Comparison of ENCODE assay signal across 1 cellular context in the genomic region with DNA sequence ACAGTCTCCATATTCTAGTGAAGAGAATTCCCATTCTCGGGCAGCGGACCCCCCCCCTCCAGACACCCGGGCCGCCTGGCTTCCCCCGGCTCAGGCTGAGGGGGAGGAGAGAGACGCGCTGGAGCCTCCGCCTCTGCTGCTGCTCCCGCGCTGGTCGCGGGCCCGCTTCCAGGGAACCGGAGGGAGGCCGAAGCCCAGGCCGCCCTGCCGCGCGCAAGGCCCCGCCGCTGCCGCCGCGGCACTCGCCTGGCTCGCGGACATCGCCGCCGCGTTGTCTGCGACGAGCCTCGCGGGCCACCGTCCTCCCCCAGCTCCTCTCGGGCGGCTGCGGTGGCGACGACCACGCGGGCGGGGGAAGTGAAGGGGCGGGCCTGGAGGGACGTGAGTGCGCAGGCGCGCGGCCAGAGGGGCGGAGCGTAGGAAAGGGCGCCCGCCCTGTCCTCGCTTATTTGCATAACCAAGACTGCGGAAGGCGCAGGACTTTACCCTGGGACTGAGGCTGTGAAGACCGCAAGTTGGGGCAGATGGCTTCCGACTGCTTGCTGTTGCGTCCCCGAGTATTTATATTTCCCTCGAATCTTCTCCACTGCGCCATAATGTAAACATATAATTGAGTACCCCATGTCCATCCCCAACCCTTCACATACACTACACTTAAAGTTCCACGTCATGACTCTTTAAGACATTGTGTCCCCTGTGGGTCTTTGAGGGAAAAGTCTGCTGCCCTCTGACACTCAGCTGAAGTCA.
TF ChIP-seq lines count a peak whose summit lies in the region.

A gene with protein sequence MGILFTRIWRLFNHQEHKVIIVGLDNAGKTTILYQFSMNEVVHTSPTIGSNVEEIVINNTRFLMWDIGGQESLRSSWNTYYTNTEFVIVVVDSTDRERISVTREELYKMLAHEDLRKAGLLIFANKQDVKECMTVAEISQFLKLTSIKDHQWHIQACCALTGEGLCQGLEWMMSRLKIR (minus strand): TSS at position 279 of the 747 bp plus-strand sequence. CDS start 245 bp downstream, at position 34.

TF ChIP-seq in H1, 55 proteins besides CTCF, POLR2A, EP300 and RAD21:
- TF ChIP-seq RBBP5 (IDR thresholded peaks at IDR 0.05; ENCODE audit: borderline replicate concordance, low read depth, low read length) (peak; percentile 54; the same call in 1 of the 2 replicates), JUN (IDR thresholded peaks at IDR 0.05; ENCODE audit: low read depth, low read length) (no peak), CTBP2 (IDR thresholded peaks at IDR 0.05; ENCODE audit: borderline replicate concordance, insufficient read depth, insufficient read length, low read length) (no peak), POLR2AphosphoS5 (IDR thresholded peaks at IDR 0.05; ENCODE audit: low read depth, low read length) (peak; percentile 82), KDM4A (IDR thresholded peaks at IDR 0.05; ENCODE audit: low read depth, low read length, severe bottlenecking) (peak; percentile 96), GABPA (IDR thresholded peaks at IDR 0.05; ENCODE audit: borderline replicate concordance, insufficient read depth, low read length) (no peak), SRF (IDR thresholded peaks at IDR 0.05; ENCODE audit: low read depth, low read length) (no peak), RNF2 (IDR thresholded peaks at IDR 0.05; ENCODE audit: borderline replicate concordance, low read depth, low read length, missing control alignments, poor library complexity, severe bottlenecking) (no peak), TAF1 (IDR thresholded peaks at IDR 0.05; ENCODE audit: low read depth, low read length) (peak; percentile 86), SUZ12 (IDR thresholded peaks at IDR 0.05; ENCODE audit: low read length) (no peak), CBX5 (IDR thresholded peaks at IDR 0.05; ENCODE audit: low read depth, low read length) (no peak), NANOG (IDR thresholded peaks at IDR 0.05; ENCODE audit: insufficient read depth, low read depth, low read length, poor library complexity, severe bottlenecking) (no peak), CHD1 (IDR thresholded peaks at IDR 0.05; ENCODE audit: low read depth, low read length) (no peak), TAF7 (optimal IDR thresholded peaks at IDR 0.05; ENCODE audit: borderline replicate concordance, low read depth, low read length) (peak; percentile 18), EGR1 (IDR thresholded peaks at IDR 0.05; ENCODE audit: borderline replicate concordance, low read depth, low read length) (no peak), GTF2F1 (IDR thresholded peaks at IDR 0.05; ENCODE audit: borderline replicate concordance, low read depth, low read length) (peak; percentile 41; the same call in 1 of the 2 replicates), RXRA (IDR thresholded peaks at IDR 0.05; ENCODE audit: insufficient read depth, low read depth, low read length) (no peak), SIN3A (conservative IDR thresholded peaks at IDR 0.05 in 1 of 2, IDR thresholded peaks at IDR 0.05 in 1 of 2; ENCODE audit: low read depth in 1 of 2, low read length in 2 of 2) (peak in 1 of 2 experiments; percentile 58; a peak in 1 of 4 replicates), YY1 (IDR thresholded peaks at IDR 0.05; ENCODE audit: low read depth, low read length) (0 out of 2 replicates have a peak, but pooled peaks have one; percentile 4), BRCA1 (IDR thresholded peaks at IDR 0.05; ENCODE audit: low read depth, low read length) (no peak), JUND (IDR thresholded peaks at IDR 0.05; ENCODE audit: low read length) (no peak), KDM1A (IDR thresholded peaks at IDR 0.05; ENCODE audit: borderline replicate concordance, low read length) (no peak), RFX5 (IDR thresholded peaks at IDR 0.05; ENCODE audit: borderline replicate concordance, low read depth, low read length) (no peak), TEAD4 (IDR thresholded peaks at IDR 0.05; ENCODE audit: low read depth, low read length) (no peak; the same call in none of the 2 replicates), PHF8 (conservative IDR thresholded peaks at IDR 0.05; ENCODE audit: low read depth, low read length) (peak; percentile 96), SIX5 (IDR thresholded peaks at IDR 0.05; ENCODE audit: low read depth, low read length) (no peak), MAFK (IDR thresholded peaks at IDR 0.05; ENCODE audit: low read depth, low read length) (no peak), POU5F1 (IDR thresholded peaks at IDR 0.05; ENCODE audit: low read depth, low read length) (no peak), BACH1 (IDR thresholded peaks at IDR 0.05; ENCODE audit: low read length) (no peak), HDAC6 (IDR thresholded peaks at IDR 0.05; ENCODE audit: low read depth, low read length) (no peak), ASH2L (IDR thresholded peaks at IDR 0.05; ENCODE audit: low read length) (peak; percentile 98), NRF1 (IDR thresholded peaks at IDR 0.05; ENCODE audit: low read depth, low read length) (peak; percentile 77), SP4 (IDR thresholded peaks at IDR 0.05; ENCODE audit: low read length) (no peak), SP2 (IDR thresholded peaks at IDR 0.05; ENCODE audit: low read length) (no peak), CREB1 (IDR thresholded peaks at IDR 0.05) (peak; percentile 33; the same call in 1 of the 2 replicates), CBX8 (IDR thresholded peaks at IDR 0.05; ENCODE audit: borderline replicate concordance, low read depth, low read length) (no peak), EZH2 (IDR thresholded peaks at IDR 0.05; ENCODE audit: low read depth, low read length, severe bottlenecking) (no peak), BCL11A (IDR thresholded peaks at IDR 0.05; ENCODE audit: low read depth in 2 of 2, low read length in 2 of 2) (no peak), TBP (IDR thresholded peaks at IDR 0.05; ENCODE audit: low read depth, low read length) (peak; percentile 78)
- TF ChIP-seq, protein P1, sequence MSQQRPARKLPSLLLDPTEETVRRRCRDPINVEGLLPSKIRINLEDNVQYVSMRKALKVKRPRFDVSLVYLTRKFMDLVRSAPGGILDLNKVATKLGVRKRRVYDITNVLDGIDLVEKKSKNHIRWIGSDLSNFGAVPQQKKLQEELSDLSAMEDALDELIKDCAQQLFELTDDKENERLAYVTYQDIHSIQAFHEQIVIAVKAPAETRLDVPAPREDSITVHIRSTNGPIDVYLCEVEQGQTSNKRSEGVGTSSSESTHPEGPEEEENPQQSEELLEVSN (IDR thresholded peaks at IDR 0.05) = peak; percentile 45
- TF ChIP-seq, protein P2, sequence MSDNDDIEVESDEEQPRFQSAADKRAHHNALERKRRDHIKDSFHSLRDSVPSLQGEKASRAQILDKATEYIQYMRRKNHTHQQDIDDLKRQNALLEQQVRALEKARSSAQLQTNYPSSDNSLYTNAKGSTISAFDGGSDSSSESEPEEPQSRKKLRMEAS (IDR thresholded peaks at IDR 0.05) = peak; percentile 89
- TF ChIP-seq, protein P3, sequence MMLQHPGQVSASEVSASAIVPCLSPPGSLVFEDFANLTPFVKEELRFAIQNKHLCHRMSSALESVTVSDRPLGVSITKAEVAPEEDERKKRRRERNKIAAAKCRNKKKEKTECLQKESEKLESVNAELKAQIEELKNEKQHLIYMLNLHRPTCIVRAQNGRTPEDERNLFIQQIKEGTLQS (IDR thresholded peaks at IDR 0.05; ENCODE audit: insufficient read depth, low read depth, low read length) = no peak
- TF ChIP-seq, protein P4, sequence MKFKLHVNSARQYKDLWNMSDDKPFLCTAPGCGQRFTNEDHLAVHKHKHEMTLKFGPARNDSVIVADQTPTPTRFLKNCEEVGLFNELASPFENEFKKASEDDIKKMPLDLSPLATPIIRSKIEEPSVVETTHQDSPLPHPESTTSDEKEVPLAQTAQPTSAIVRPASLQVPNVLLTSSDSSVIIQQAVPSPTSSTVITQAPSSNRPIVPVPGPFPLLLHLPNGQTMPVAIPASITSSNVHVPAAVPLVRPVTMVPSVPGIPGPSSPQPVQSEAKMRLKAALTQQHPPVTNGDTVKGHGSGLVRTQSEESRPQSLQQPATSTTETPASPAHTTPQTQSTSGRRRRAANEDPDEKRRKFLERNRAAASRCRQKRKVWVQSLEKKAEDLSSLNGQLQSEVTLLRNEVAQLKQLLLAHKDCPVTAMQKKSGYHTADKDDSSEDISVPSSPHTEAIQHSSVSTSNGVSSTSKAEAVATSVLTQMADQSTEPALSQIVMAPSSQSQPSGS (IDR thresholded peaks at IDR 0.05; ENCODE audit: low read length) = no peak; the same call in 1 of the 2 replicates
- TF ChIP-seq, protein P5, sequence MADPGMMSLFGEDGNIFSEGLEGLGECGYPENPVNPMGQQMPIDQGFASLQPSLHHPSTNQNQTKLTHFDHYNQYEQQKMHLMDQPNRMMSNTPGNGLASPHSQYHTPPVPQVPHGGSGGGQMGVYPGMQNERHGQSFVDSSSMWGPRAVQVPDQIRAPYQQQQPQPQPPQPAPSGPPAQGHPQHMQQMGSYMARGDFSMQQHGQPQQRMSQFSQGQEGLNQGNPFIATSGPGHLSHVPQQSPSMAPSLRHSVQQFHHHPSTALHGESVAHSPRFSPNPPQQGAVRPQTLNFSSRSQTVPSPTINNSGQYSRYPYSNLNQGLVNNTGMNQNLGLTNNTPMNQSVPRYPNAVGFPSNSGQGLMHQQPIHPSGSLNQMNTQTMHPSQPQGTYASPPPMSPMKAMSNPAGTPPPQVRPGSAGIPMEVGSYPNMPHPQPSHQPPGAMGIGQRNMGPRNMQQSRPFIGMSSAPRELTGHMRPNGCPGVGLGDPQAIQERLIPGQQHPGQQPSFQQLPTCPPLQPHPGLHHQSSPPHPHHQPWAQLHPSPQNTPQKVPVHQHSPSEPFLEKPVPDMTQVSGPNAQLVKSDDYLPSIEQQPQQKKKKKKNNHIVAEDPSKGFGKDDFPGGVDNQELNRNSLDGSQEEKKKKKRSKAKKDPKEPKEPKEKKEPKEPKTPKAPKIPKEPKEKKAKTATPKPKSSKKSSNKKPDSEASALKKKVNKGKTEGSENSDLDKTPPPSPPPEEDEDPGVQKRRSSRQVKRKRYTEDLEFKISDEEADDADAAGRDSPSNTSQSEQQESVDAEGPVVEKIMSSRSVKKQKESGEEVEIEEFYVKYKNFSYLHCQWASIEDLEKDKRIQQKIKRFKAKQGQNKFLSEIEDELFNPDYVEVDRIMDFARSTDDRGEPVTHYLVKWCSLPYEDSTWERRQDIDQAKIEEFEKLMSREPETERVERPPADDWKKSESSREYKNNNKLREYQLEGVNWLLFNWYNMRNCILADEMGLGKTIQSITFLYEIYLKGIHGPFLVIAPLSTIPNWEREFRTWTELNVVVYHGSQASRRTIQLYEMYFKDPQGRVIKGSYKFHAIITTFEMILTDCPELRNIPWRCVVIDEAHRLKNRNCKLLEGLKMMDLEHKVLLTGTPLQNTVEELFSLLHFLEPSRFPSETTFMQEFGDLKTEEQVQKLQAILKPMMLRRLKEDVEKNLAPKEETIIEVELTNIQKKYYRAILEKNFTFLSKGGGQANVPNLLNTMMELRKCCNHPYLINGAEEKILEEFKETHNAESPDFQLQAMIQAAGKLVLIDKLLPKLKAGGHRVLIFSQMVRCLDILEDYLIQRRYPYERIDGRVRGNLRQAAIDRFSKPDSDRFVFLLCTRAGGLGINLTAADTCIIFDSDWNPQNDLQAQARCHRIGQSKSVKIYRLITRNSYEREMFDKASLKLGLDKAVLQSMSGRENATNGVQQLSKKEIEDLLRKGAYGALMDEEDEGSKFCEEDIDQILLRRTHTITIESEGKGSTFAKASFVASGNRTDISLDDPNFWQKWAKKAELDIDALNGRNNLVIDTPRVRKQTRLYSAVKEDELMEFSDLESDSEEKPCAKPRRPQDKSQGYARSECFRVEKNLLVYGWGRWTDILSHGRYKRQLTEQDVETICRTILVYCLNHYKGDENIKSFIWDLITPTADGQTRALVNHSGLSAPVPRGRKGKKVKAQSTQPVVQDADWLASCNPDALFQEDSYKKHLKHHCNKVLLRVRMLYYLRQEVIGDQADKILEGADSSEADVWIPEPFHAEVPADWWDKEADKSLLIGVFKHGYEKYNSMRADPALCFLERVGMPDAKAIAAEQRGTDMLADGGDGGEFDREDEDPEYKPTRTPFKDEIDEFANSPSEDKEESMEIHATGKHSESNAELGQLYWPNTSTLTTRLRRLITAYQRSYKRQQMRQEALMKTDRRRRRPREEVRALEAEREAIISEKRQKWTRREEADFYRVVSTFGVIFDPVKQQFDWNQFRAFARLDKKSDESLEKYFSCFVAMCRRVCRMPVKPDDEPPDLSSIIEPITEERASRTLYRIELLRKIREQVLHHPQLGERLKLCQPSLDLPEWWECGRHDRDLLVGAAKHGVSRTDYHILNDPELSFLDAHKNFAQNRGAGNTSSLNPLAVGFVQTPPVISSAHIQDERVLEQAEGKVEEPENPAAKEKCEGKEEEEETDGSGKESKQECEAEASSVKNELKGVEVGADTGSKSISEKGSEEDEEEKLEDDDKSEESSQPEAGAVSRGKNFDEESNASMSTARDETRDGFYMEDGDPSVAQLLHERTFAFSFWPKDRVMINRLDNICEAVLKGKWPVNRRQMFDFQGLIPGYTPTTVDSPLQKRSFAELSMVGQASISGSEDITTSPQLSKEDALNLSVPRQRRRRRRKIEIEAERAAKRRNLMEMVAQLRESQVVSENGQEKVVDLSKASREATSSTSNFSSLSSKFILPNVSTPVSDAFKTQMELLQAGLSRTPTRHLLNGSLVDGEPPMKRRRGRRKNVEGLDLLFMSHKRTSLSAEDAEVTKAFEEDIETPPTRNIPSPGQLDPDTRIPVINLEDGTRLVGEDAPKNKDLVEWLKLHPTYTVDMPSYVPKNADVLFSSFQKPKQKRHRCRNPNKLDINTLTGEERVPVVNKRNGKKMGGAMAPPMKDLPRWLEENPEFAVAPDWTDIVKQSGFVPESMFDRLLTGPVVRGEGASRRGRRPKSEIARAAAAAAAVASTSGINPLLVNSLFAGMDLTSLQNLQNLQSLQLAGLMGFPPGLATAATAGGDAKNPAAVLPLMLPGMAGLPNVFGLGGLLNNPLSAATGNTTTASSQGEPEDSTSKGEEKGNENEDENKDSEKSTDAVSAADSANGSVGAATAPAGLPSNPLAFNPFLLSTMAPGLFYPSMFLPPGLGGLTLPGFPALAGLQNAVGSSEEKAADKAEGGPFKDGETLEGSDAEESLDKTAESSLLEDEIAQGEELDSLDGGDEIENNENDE (IDR thresholded peaks at IDR 0.05; ENCODE audit: insufficient replicate concordance, low read length) = no peak
